In genomic region chr2:24076849-24077534, GRCh38 we compare ENCODE assay signal across 8 cellular contexts. TPM values are rescaled to one million over a fixed set of nuclear protein-coding genes. Genes with fewer than 3 reads are reported as not detected.
DNase-seq lines count a peak whose midpoint lies in the region; ATAC-seq and TF ChIP-seq lines count a peak whose summit lies in the region.

No MANE protein-coding gene starts in this region.

- H3K36me3 Mint-ChIP-seq in activated naive CD4-positive, alpha-beta T cell treated with anti-CD3 and anti-CD28 coated beads for 36 hours (ENCODE audit: low read depth) = peaks cover 5% of the 10 kb centered on the region
- no peaks in the 10 kb centered on the region for H3K36me3 Mint-ChIP-seq in T-helper 17 cell (ENCODE audit: low read depth)
- peaks cover 6% of the 10 kb centered on the region for H3K36me3 Mint-ChIP-seq in neural crest cell (ENCODE audit: low read depth)

- H3K27me3 Mint-ChIP-seq in activated naive CD4-positive, alpha-beta T cell treated with anti-CD3 and anti-CD28 coated beads for 36 hours (ENCODE audit: low read depth) = no peaks in the 10 kb centered on the region
- no peaks in the 10 kb centered on the region for H3K27me3 Mint-ChIP-seq in T-helper 17 cell
- no peaks in the 10 kb centered on the region for H3K27me3 Mint-ChIP-seq in neural crest cell (ENCODE audit: low read depth)

- DNase-seq in activated naive CD4-positive, alpha-beta T cell treated with anti-CD3 and anti-CD28 coated beads for 36 hours = no peak
- DNase-seq in activated naive CD4-positive, alpha-beta T cell treated with anti-CD3 and anti-CD28 coated beads, Interleukin-2, amount 50 U/mL, for 16 hours = no peak
- DNase-seq in T-helper 17 cell = no peak
- peak; percentile 11 for DNase-seq in fibroblast of gingiva (ENCODE audit: low read depth)
- no peak for DNase-seq in neural crest cell (ENCODE audit: low read depth, low spot score)
- DNase-seq in GOT3 (lab: John Stamatoyannopoulos, UW) = no peak
- DNase-seq in NCI-H748 (lab: John Stamatoyannopoulos, UW; ENCODE audit: unreplicated experiment) = no peak

- H3K4me1 Mint-ChIP-seq in activated naive CD4-positive, alpha-beta T cell treated with anti-CD3 and anti-CD28 coated beads for 36 hours (ENCODE audit: low read depth) = peaks cover 31% of the 10 kb centered on the region
- H3K4me1 Mint-ChIP-seq in T-helper 17 cell = peaks cover 23% of the 10 kb centered on the region
- H3K4me1 Mint-ChIP-seq in neural crest cell = peaks cover 34% of the 10 kb centered on the region

- H3K9me3 ChIP-seq in T-helper 17 cell (ENCODE audit: control insufficient read depth, low read length, poor library complexity, severe bottlenecking) = no peaks in the 10 kb centered on the region

- H3K9me3 Mint-ChIP-seq in activated naive CD4-positive, alpha-beta T cell treated with anti-CD3 and anti-CD28 coated beads for 36 hours = no peaks in the 10 kb centered on the region
- H3K9me3 Mint-ChIP-seq in neural crest cell = no peaks in the 10 kb centered on the region

- ATAC-seq in HG03103 (IDR thresholded peaks at IDR 0.05; ENCODE audit: low read depth, unreplicated experiment) = peak; percentile 1
- ATAC-seq in T-helper 17 cell = peak; percentile 33

- intact Hi-C loops in activated naive CD4-positive, alpha-beta T cell treated with anti-CD3 and anti-CD28 coated beads for 36 hours (cut with micrococcal nuclease) = loop anchor here (1.0 to 5.0 kb wide), 13 partner anchors 7 to 965 kb away; partner anchors contain the start of genes ATAD2B, CENPO, EFR3B and FAM228B

- CTCF ChIA-PET in activated naive CD4-positive, alpha-beta T cell treated with anti-CD3 and anti-CD28 coated beads for 36 hours (lab: Charles Lee) = interaction anchor here (0.5 to 2.2 kb wide), 5 partner anchors 8 to 252 kb away, joined by 3 to 10 read pairs (median 4); partner anchors contain the start of genes ATAD2B and TP53I3

- no peak overlapping the region for H3K27ac Mint-ChIP-seq in activated naive CD4-positive, alpha-beta T cell treated with anti-CD3 and anti-CD28 coated beads for 36 hours
- peak overlapping the region; percentile 92 for H3K27ac Mint-ChIP-seq in T-helper 17 cell
- H3K27ac Mint-ChIP-seq in neural crest cell (ENCODE audit: unreplicated experiment) = no peak overlapping the region

- TF ChIP-seq CTCF in neural crest cell (conservative IDR thresholded peaks at IDR 0.05) = no peak

- H3K4me3 Mint-ChIP-seq in activated naive CD4-positive, alpha-beta T cell treated with anti-CD3 and anti-CD28 coated beads for 36 hours = peak overlapping the region; percentile 97
- peak overlapping the region; percentile 95 for H3K4me3 Mint-ChIP-seq in T-helper 17 cell
- H3K4me3 Mint-ChIP-seq in neural crest cell = peak overlapping the region; percentile 97

RNA-seq across cellular contexts. Expression of gene SF3B6, which starts 0.9 kb away (rescaled TPM):
- total RNA-seq in activated naive CD4-positive, alpha-beta T cell treated with anti-CD3 and anti-CD28 coated beads for 36 hours = 100 to 1,000 TPM; 151 to 164 TPM
- total RNA-seq in T-helper 17 cell (10 to 100 TPM; 48.8 to 51.5 TPM), neural crest cell (89.5 and 94.3 TPM in 2 replicates)

RNA-seq across cellular contexts. Expression of gene TP53I3, which starts 7.6 kb away (rescaled TPM):
- total RNA-seq in activated naive CD4-positive, alpha-beta T cell treated with anti-CD3 and anti-CD28 coated beads for 36 hours = under 1 TPM; 0.60 to 0.81 TPM
- under 1 TPM; 0.17 to 0.34 TPM for total RNA-seq in T-helper 17 cell
- total RNA-seq in neural crest cell = 38.3 and 40.8 TPM in 2 replicates

RNA-seq across cellular contexts. Expression of gene FKBP1B, which starts 27.5 kb away (rescaled TPM):
- total RNA-seq in activated naive CD4-positive, alpha-beta T cell treated with anti-CD3 and anti-CD28 coated beads for 36 hours = under 1 TPM in 1 of 2 experiments, not detected in 1; 0.35 TPM
- total RNA-seq in T-helper 17 cell = 1 to 10 TPM in 1 of 2 donors, under 1 TPM in 1; 0.27 to 2.6 TPM
- total RNA-seq in neural crest cell = 22.0 and 22.1 TPM in 2 replicates

RNA-seq across cellular contexts. Expression of gene WDCP, which starts 29.8 kb away (rescaled TPM):
- 10 to 100 TPM; 17.6 to 21.1 TPM for total RNA-seq in activated naive CD4-positive, alpha-beta T cell treated with anti-CD3 and anti-CD28 coated beads for 36 hours
- total RNA-seq in T-helper 17 cell (1 to 10 TPM; 3.4 to 3.7 TPM), neural crest cell (41.8 and 43.9 TPM in 2 replicates)

RNA-seq across cellular contexts. Expression of gene PFN4, which starts 46.1 kb away (rescaled TPM):
- under 1 TPM in 1 of 2 experiments, not detected in 1; 0.32 TPM for total RNA-seq in activated naive CD4-positive, alpha-beta T cell treated with anti-CD3 and anti-CD28 coated beads for 36 hours
- total RNA-seq in T-helper 17 cell (not detected), neural crest cell (1.3 and 1.7 TPM in 2 replicates)

Comparison
In these comparisons a context has a peak if more than half of its experiments do, and no peak if none do; other contexts are left out.
1. RNA of gene TP53I3, which starts 7.6 kb away (total RNA-seq): 38.3 to 40.8 TPM in neural crest cell; 0.60 to 0.81 TPM in activated naive CD4-positive, alpha-beta T cell treated with anti-CD3 and anti-CD28 coated beads for 36 hours and 0.17 to 0.34 TPM in T-helper 17 cell; every median in the first group is over 10 times any median in the second.
2. Peak in every context shown above with its lines, with median percentiles within 50 percentile points of each other: H3K4me3 Mint-ChIP-seq.